20 cellular contexts compared by ENCODE assay signal in genomic region chr14:54444003-54444402, GRCh38.
"Had no signal": no experiment of that assay in that cellular context is flagged by ENCODE, and none has a peak within 500 bp of the region (broad histone marks: within the 10 kb centered on the region; RNA-seq: fewer than 3 reads in every experiment).

No MANE protein-coding gene starts in this region.

- H3K4me2 ChIP-seq: SK-N-SH had no signal

- H3K4me3 Mint-ChIP-seq: activated B cell treated with CpG ODN at 0.5 μM for 24 hours; activated CD4-positive, alpha-beta memory T cell treated with anti-CD3 and anti-CD28 coated beads, Interleukin-2, amount 10 ng/mL, durations not matched to agents 7 days and 5 days; activated CD8-positive, alpha-beta memory T cell treated with anti-CD3 and anti-CD28 coated beads, Interleukin-2, amount 10 ng/mL, durations not matched to agents 7 days and 5 days; activated naive CD8-positive, alpha-beta T cell treated with anti-CD3 and anti-CD28 coated beads, Interleukin-2, amount 10 ng/mL, durations not matched to agents 7 days and 5 days; central memory CD8-positive, alpha-beta T cell; mesothelial cell of epicardium; stimulated activated naive CD8-positive, alpha-beta T cell treated with anti-CD3 and anti-CD28 coated beads, Interleukin-15, amount 100 ng/mL, for 72 hours; T-helper 2 cell treated with Interferon-gamma antibody and Interleukin-4, amounts not matched to agents 5 μg/mL and 100 μg/mL, for 36 hours; type B pancreatic cell had no signal

- H3K9me2 ChIP-seq: SK-N-SH had no signal

- H3K9me3 Mint-ChIP-seq: activated B cell treated with CpG ODN at 0.5 μM for 24 hours; activated CD4-positive, alpha-beta memory T cell treated with anti-CD3 and anti-CD28 coated beads, Interleukin-2, amount 10 ng/mL, durations not matched to agents 7 days and 5 days; activated naive CD8-positive, alpha-beta T cell treated with anti-CD3 and anti-CD28 coated beads, Interleukin-2, amount 10 ng/mL, durations not matched to agents 7 days and 5 days; activated T-helper 2 cell treated with anti-CD3 and anti-CD28 coated beads, Interferon-gamma antibody, Interleukin-2, Interleukin-4, amounts not matched to agents 10 μg/mL and 5 μg/mL and 100 μg/mL, durations not matched to agents 14 hours and 24 hours and 36 hours; central memory CD8-positive, alpha-beta T cell; mesothelial cell of epicardium; stimulated activated naive CD8-positive, alpha-beta T cell treated with anti-CD3 and anti-CD28 coated beads, Interleukin-15, amount 100 ng/mL, for 72 hours; T-helper 2 cell treated with Interferon-gamma antibody and Interleukin-4, amounts not matched to agents 5 μg/mL and 100 μg/mL, for 36 hours; type B pancreatic cell had no signal

- H3K4me3 ChIP-seq: coronary artery, lung, skin epidermis, suprapubic skin had no signal

- H3K9ac ChIP-seq: SK-N-SH had no signal

- H3K36me3 Mint-ChIP-seq: mesothelial cell of epicardium had no signal

- H3K27me3 ChIP-seq: suprapubic skin had no signal

- H3K27ac ChIP-seq: coronary artery, suprapubic skin had no signal

- DNase-seq: activated B cell treated with CpG ODN at 0.5 μM for 24 hours; activated CD4-positive, alpha-beta memory T cell treated with anti-CD3 and anti-CD28 coated beads, Interleukin-2, amount 10 ng/mL, durations not matched to agents 7 days and 5 days; activated CD4-positive, alpha-beta T cell treated with anti-CD3 and anti-CD28 coated beads for 48 hours; activated CD8-positive, alpha-beta memory T cell treated with anti-CD3 and anti-CD28 coated beads, Interleukin-2, amount 10 ng/mL, durations not matched to agents 7 days and 5 days; activated naive CD4-positive, alpha-beta T cell treated with Interleukin-2 at 50 U/mL for 16 hours; activated naive CD8-positive, alpha-beta T cell treated with anti-CD3 and anti-CD28 coated beads, Interleukin-2, amount 10 ng/mL, durations not matched to agents 7 days and 5 days; amygdala; left colon; SK-N-SH; stimulated activated CD4-positive, alpha-beta T cell treated with anti-CD3 and anti-CD28 coated beads, Interleukin-4, amount 100 ng/mL, for 1 hour; stimulated activated naive CD8-positive, alpha-beta T cell treated with anti-CD3 and anti-CD28 coated beads, Interleukin-15, amount 100 ng/mL, for 72 hours had no signal

- ATAC-seq: activated CD8-positive, alpha-beta memory T cell treated with anti-CD3 and anti-CD28 coated beads, Interleukin-2, amount 10 ng/mL, durations not matched to agents 7 days and 5 days; left colon; stimulated activated naive CD8-positive, alpha-beta T cell treated with anti-CD3 and anti-CD28 coated beads, Interleukin-15, amount 100 ng/mL, for 72 hours had no signal

- H3K9me3 ChIP-seq: SK-N-SH, suprapubic skin had no signal

- H3K36me3 ChIP-seq: suprapubic skin had no signal
